2 cellular contexts compared by ENCODE assay signal in the genomic region with DNA sequence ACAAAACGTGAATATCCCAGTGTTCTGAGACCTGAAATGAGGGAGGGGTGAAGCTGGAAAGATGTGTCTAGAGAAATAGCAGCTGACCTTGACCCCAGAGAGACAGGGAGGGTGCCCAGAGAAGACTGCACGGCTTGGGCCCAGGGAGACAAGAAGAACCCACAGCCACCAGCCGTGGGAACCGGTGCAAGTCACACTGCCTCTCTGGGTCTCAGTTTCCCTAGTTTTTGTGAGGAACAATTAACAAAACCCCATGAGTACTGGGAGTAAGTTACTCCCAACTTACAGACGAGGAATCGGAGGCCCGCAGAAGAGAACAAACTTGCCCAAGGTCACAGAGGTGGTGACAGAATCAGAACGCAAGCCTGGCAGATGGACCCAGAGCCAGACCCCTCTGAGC.
TF ChIP-seq lines count a peak whose summit lies in the region.

No MANE protein-coding gene starts in this region.

TF ChIP-seq in liver, 16 proteins besides CTCF, POLR2A, EP300 and RAD21:
- TF ChIP-seq, protein P1, sequence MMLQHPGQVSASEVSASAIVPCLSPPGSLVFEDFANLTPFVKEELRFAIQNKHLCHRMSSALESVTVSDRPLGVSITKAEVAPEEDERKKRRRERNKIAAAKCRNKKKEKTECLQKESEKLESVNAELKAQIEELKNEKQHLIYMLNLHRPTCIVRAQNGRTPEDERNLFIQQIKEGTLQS (IDR thresholded peaks at IDR 0.05): no peak
- TF ChIP-seq, protein P2, sequence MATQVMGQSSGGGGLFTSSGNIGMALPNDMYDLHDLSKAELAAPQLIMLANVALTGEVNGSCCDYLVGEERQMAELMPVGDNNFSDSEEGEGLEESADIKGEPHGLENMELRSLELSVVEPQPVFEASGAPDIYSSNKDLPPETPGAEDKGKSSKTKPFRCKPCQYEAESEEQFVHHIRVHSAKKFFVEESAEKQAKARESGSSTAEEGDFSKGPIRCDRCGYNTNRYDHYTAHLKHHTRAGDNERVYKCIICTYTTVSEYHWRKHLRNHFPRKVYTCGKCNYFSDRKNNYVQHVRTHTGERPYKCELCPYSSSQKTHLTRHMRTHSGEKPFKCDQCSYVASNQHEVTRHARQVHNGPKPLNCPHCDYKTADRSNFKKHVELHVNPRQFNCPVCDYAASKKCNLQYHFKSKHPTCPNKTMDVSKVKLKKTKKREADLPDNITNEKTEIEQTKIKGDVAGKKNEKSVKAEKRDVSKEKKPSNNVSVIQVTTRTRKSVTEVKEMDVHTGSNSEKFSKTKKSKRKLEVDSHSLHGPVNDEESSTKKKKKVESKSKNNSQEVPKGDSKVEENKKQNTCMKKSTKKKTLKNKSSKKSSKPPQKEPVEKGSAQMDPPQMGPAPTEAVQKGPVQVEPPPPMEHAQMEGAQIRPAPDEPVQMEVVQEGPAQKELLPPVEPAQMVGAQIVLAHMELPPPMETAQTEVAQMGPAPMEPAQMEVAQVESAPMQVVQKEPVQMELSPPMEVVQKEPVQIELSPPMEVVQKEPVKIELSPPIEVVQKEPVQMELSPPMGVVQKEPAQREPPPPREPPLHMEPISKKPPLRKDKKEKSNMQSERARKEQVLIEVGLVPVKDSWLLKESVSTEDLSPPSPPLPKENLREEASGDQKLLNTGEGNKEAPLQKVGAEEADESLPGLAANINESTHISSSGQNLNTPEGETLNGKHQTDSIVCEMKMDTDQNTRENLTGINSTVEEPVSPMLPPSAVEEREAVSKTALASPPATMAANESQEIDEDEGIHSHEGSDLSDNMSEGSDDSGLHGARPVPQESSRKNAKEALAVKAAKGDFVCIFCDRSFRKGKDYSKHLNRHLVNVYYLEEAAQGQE (IDR thresholded peaks at IDR 0.05): no peak
- TF ChIP-seq HNF4G (IDR thresholded peaks at IDR 0.05) (no peak), EGR1 (IDR thresholded peaks at IDR 0.05; ENCODE audit: low read depth in 2 of 2) (no peak), FOXA2 (IDR thresholded peaks at IDR 0.05) (no peak), TAF1 (conservative IDR thresholded peaks at IDR 0.05) (no peak)

TF ChIP-seq in HepG2, 621 proteins besides CTCF, POLR2A, EP300 and RAD21:
- TF ChIP-seq, protein P3, sequence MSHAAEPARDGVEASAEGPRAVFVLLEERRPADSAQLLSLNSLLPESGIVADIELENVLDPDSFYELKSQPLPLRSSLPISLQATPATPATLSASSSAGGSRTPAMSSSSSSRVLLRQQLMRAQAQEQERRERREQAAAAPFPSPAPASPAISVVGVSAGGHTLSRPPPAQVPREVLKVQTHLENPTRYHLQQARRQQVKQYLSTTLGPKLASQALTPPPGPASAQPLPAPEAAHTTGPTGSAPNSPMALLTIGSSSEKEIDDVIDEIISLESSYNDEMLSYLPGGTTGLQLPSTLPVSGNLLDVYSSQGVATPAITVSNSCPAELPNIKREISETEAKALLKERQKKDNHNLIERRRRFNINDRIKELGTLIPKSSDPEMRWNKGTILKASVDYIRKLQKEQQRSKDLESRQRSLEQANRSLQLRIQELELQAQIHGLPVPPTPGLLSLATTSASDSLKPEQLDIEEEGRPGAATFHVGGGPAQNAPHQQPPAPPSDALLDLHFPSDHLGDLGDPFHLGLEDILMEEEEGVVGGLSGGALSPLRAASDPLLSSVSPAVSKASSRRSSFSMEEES (CRISPR knock-in tag; IDR thresholded peaks at IDR 0.05): no peak
TF ChIP-seq in HepG2: peak in this region for 0.
